In genomic region chr14:101885254-101885576, GRCh38 we compare ENCODE assay signal across 19 cellular contexts.
"Had no signal": no experiment of that assay in that cellular context is flagged by ENCODE, and none has a peak within 500 bp of the region (broad histone marks: within the 10 kb centered on the region; RNA-seq: fewer than 3 reads in every experiment).

No MANE protein-coding gene starts in this region.

- H3K4me3 Mint-ChIP-seq: activated CD4-positive, alpha-beta memory T cell treated with anti-CD3 and anti-CD28 coated beads for 36 hours; activated CD4-positive, alpha-beta T cell treated with anti-CD3 and anti-CD28 coated beads, Interleukin-2, amount 10 ng/mL, durations not matched to agents 7 days and 5 days; activated naive CD4-positive, alpha-beta T cell treated with anti-CD3 and anti-CD28 coated beads for 36 hours; activated T-helper 1 cell treated with anti-CD3 and anti-CD28 coated beads, Interleukin-12 subunit alpha, Interleukin-12 subunit beta, Interleukin-2, Interleukin-4 antibody, amounts not matched to agents 30 ng/mL and 10 ng/mL and 1 ng/mL, durations not matched to agents 14 hours and 24 hours and 36 hours had no signal

- H3K27ac Mint-ChIP-seq: activated CD4-positive, alpha-beta T cell treated with anti-CD3 and anti-CD28 coated beads, Interleukin-2, amount 10 ng/mL, durations not matched to agents 7 days and 5 days; activated T-helper 1 cell treated with anti-CD3 and anti-CD28 coated beads, Interleukin-12 subunit alpha, Interleukin-12 subunit beta, Interleukin-2, Interleukin-4 antibody, amounts not matched to agents 30 ng/mL and 10 ng/mL and 1 ng/mL, durations not matched to agents 14 hours and 24 hours and 36 hours had no signal

- H3K9me3 Mint-ChIP-seq: activated CD4-positive, alpha-beta memory T cell treated with anti-CD3 and anti-CD28 coated beads for 36 hours; activated CD4-positive, alpha-beta T cell treated with anti-CD3 and anti-CD28 coated beads, Interleukin-2, amount 10 ng/mL, durations not matched to agents 7 days and 5 days; activated naive CD4-positive, alpha-beta T cell treated with anti-CD3 and anti-CD28 coated beads for 36 hours; activated T-helper 1 cell treated with anti-CD3 and anti-CD28 coated beads, Interleukin-12 subunit alpha, Interleukin-12 subunit beta, Interleukin-2, Interleukin-4 antibody, amounts not matched to agents 30 ng/mL and 10 ng/mL and 1 ng/mL, durations not matched to agents 14 hours and 24 hours and 36 hours had no signal

- H3K27me3 Mint-ChIP-seq: activated CD4-positive, alpha-beta memory T cell treated with anti-CD3 and anti-CD28 coated beads for 36 hours; activated CD4-positive, alpha-beta T cell treated with anti-CD3 and anti-CD28 coated beads, Interleukin-2, amount 10 ng/mL, durations not matched to agents 7 days and 5 days had no signal

- ATAC-seq: body of pancreas had no signal

- DNase-seq: activated CD4-positive, alpha-beta memory T cell treated with anti-CD3 and anti-CD28 coated beads for 36 hours; activated CD4-positive, alpha-beta T cell treated with anti-CD3 and anti-CD28 coated beads, Interleukin-2, amount 10 ng/mL, durations not matched to agents 7 days and 5 days; activated CD4-positive, CD25-positive, alpha-beta regulatory T cell; activated CD8-positive, alpha-beta memory T cell treated with anti-CD3 and anti-CD28 coated beads, Interleukin-2, amount 50 U/mL, for 4 hours; activated effector memory CD4-positive, alpha-beta T cell treated with Interleukin-2 at 50 U/mL for 16 hours; activated naive CD4-positive, alpha-beta T cell treated with anti-CD3 and anti-CD28 coated beads for 36 hours; body of pancreas; central memory CD4-positive, alpha-beta T cell; IMR-90; KG1; NCI-H1092; NCI-H1417; NCI-H1930; NCI-H2171 treated with DMSO at 0.1 percent for 48 hours; NCI-H226; NCI-H526 treated with DMSO at 0.1 percent for 48 hours; NCI-H82; T-helper 1 cell had no signal
